Comparison of ENCODE assay signal across 8 cellular contexts in the genomic region with DNA sequence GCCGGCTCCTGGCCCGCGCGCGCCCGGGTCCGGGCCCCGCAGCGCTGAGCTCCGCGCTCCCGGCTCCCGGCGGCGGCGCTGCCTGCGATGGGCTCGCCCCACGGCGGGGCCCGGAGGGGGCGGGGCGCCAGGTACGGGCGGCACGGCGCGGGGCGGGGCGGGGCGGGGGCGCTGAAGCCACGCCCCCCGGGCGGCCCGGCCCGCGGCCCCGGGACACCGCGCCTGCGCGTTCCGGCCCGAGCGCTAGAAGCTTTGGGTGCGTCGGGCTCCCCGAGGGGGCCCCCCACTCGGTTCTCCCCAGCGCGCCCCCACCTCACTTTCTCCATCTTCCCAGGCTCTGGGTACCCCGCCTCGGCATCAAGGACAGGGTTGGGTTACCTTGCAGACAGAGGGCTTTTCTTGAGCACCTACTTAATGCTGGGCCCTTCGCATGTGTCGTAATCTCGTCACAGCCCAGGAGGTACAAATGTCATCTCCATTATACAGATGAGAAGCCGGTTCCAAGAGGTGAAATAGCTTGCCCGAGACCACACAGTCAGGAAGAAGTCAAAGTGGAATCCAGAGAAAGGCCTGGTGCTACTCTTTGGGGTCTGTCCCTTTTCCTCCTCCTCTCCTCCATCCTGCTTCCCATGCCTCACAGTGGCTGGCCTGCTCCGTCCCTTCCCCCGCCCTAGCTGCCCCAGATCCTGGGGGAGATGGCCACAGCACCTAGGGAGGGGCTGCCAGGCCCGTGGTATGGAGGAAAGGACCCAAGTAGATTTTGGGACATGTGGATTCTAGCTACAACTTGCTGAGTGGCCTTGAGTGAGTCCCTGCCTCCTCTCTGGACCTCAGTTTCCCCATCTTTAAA. TPM values are rescaled to one million over a fixed set of nuclear protein-coding genes. Genes with fewer than 3 reads are reported as not detected.
DNase-seq lines count a peak whose midpoint lies in the region; ATAC-seq, FAIRE-seq and TF ChIP-seq lines count a peak whose summit lies in the region.

No MANE protein-coding gene starts in this region.

- POLR2A ChIA-PET in Caco-2 (lab: Charles Lee) (no interaction called here), Panc1 (lab: Charles Lee) (no interaction called here)

- H2AFZ ChIP-seq in astrocyte (ENCODE audit: low read depth, low read length): peak overlapping the region; percentile 75

- DNase-seq in Caco-2 (peak in 1 of 2 experiments; percentile 77), Panc1 (ENCODE audit: low read depth, low spot score) (no peak), astrocyte (ENCODE audit: low read depth) (no peak), left lobe of liver (ENCODE audit: low spot score) (peak; percentile 78), amniotic stem cell (lab: John Stamatoyannopoulos, UW) (no peak)
- peak; percentile 26 to 45 for DNase-seq in stimulated activated CD8-positive, alpha-beta memory T cell treated with anti-CD3 and anti-CD28 coated beads, Interleukin-2, amount 100 ng/mL, for 48 hours (ENCODE audit: low read depth in 2 of 2)

- no TSS peak for BruUV-seq in Caco-2 (replicated peaks; lab: Mats Ljungman, UMichigan)
- no TSS peak for BruUV-seq in Panc1 (replicated peaks; lab: Mats Ljungman, UMichigan)

- H3K4me3 ChIP-seq in Caco-2 (ENCODE audit: low read depth, low read length) (peak overlapping the region; percentile 34), Panc1 (ENCODE audit: low read depth in 2 of 2, low read length in 2 of 2) (peak overlapping the region; percentile 38 to 41), astrocyte (ENCODE audit: insufficient read depth, low read depth, low read length) (peak overlapping the region; percentile 49)

- H3K27me3 ChIP-seq in Caco-2 (replicated peaks; ENCODE audit: control insufficient read depth, insufficient read depth, low read length) (no peaks in the 10 kb centered on the region), Panc1 (ENCODE audit: control insufficient read depth, insufficient read depth, low read length) (no peaks in the 10 kb centered on the region), astrocyte (ENCODE audit: insufficient read depth, low read length) (peaks cover 13% of the 10 kb centered on the region)

- H3K27me3 Mint-ChIP-seq in Caco-2 (ENCODE audit: insufficient read depth, unreplicated experiment) (no peaks in the 10 kb centered on the region), astrocyte (ENCODE audit: low read depth, unreplicated experiment) (peaks cover 36% of the 10 kb centered on the region)

- CTCF ChIA-PET in Caco-2 (lab: Charles Lee) (interaction anchor here (0.6 to 1.5 kb wide), 2 partner anchors 9 to 132 kb away, joined by 3 to 5 read pairs; no protein-coding TSS in a partner anchor), Panc1 (lab: Charles Lee) (no interaction called here)

- H3K27ac ChIP-seq in Panc1 (ENCODE audit: low read length) (peak overlapping the region; percentile 68; the same call in 1 of the 2 replicates), astrocyte (ENCODE audit: low read depth, low read length) (no peak overlapping the region)

- peak overlapping the region; percentile 79 for H3K4me2 ChIP-seq in astrocyte (ENCODE audit: low read length)

- H3K36me3 ChIP-seq in Caco-2 (ENCODE audit: control insufficient read depth, insufficient read depth, low read length): no peaks in the 10 kb centered on the region
- no peaks in the 10 kb centered on the region for H3K36me3 ChIP-seq in Panc1 (ENCODE audit: control insufficient read depth, insufficient read depth, low read length)
- no peaks in the 10 kb centered on the region for H3K36me3 ChIP-seq in astrocyte (ENCODE audit: insufficient read depth, low read length)

- H3K4me1 ChIP-seq in Caco-2 (peaks cover 15% of the 10 kb centered on the region), Panc1 (ENCODE audit: control insufficient read depth, insufficient read depth, low read length) (peaks cover 3% of the 10 kb centered on the region; the same call in 1 of the 2 replicates), astrocyte (ENCODE audit: insufficient read depth, low read length) (no peaks in the 10 kb centered on the region)

- peaks cover 5% of the 10 kb centered on the region for H4K20me1 ChIP-seq in astrocyte (ENCODE audit: insufficient read depth, low read length)

- H3K9me3 Mint-ChIP-seq in Caco-2 (ENCODE audit: unreplicated experiment): no peaks in the 10 kb centered on the region
- H3K9me3 Mint-ChIP-seq in astrocyte (ENCODE audit: unreplicated experiment): no peaks in the 10 kb centered on the region

- peaks cover 10% of the 10 kb centered on the region for H3K4me1 Mint-ChIP-seq in Caco-2 (ENCODE audit: low read depth, unreplicated experiment)
- peaks cover 2% of the 10 kb centered on the region for H3K4me1 Mint-ChIP-seq in astrocyte (ENCODE audit: low read depth, unreplicated experiment)

- intact Hi-C loops in Caco-2 (cut with micrococcal nuclease; ENCODE audit: unreplicated experiment): no loop called here
- intact Hi-C loops in Panc1 (cut with micrococcal nuclease; ENCODE audit: unreplicated experiment): no loop called here

- H3K79me2 ChIP-seq in astrocyte (ENCODE audit: insufficient read depth, low read length): no peaks in the 10 kb centered on the region

- H3K4me3 Mint-ChIP-seq in Caco-2 (ENCODE audit: unreplicated experiment) (peak overlapping the region; percentile 68), astrocyte (ENCODE audit: unreplicated experiment) (peak overlapping the region; percentile 84)

- FAIRE-seq in astrocyte (lab: Jason Lieb, UNC): no peak

- ATAC-seq in Panc1 (peak; percentile 80), left lobe of liver (peak; percentile 67), GM21423 (IDR thresholded peaks at IDR 0.05; ENCODE audit: unreplicated experiment) (no peak), HG02798 (IDR thresholded peaks at IDR 0.05; ENCODE audit: poor library complexity, unreplicated experiment) (no peak)

- no peak overlapping the region for H3K27ac Mint-ChIP-seq in Caco-2 (ENCODE audit: unreplicated experiment)
- H3K27ac Mint-ChIP-seq in astrocyte (ENCODE audit: unreplicated experiment): no peak overlapping the region

- H3K9me3 ChIP-seq in Caco-2 (no peaks in the 10 kb centered on the region), Panc1 (ENCODE audit: control insufficient read depth, insufficient read depth, low read depth, low read length) (no peaks in the 10 kb centered on the region), astrocyte (ENCODE audit: insufficient read depth, low read depth, low read length) (no peaks in the 10 kb centered on the region)

- H3K9ac ChIP-seq in astrocyte (ENCODE audit: low read length): no peak overlapping the region

- no peaks in the 10 kb centered on the region for H3K36me3 Mint-ChIP-seq in Caco-2 (ENCODE audit: insufficient read depth, unreplicated experiment)
- peaks cover 8% of the 10 kb centered on the region for H3K36me3 Mint-ChIP-seq in astrocyte (ENCODE audit: low read depth, unreplicated experiment)

- in situ Hi-C loops in Panc1 (cut with HindIII; ENCODE audit: low pct_unique_long_range_greater_than_20kb, low sequenced_read_pairs): no loop called here

- TF ChIP-seq CTCF in Caco-2 (IDR thresholded peaks at IDR 0.05; ENCODE audit: insufficient read depth in 1 of 2, low read depth in 1 of 2, low read length in 1 of 2, severe bottlenecking in 1 of 2, unreplicated experiment in 1 of 2): no peak
- TF ChIP-seq CTCF in Panc1 (IDR thresholded peaks at IDR 0.05): no peak
- TF ChIP-seq CTCF in astrocyte (IDR thresholded peaks at IDR 0.05; ENCODE audit: insufficient read depth, low read depth, low read length): no peak

RNA-seq across cellular contexts. Expression of gene RAP1GAP, which starts 46.5 kb away (rescaled TPM):
- 7.2 and 9.3 TPM in 2 replicates for total RNA-seq in Caco-2 (2022)
- 4.6 TPM for total RNA-seq in Panc1 (2021; ENCODE audit: unreplicated experiment)
- polyA plus RNA-seq in Panc1 (2012; ENCODE audit: insufficient read length): 7.7 TPM
- 3.2 and 5.4 TPM in 2 replicates for total RNA-seq in astrocyte
- 10.8 TPM for total RNA-seq in left lobe of liver

Comparison
In these comparisons a context has a peak if more than half of its experiments do, and no peak if none do; other contexts are left out.
1. DNase-seq: peak in left lobe of liver (single experiment) and stimulated activated CD8-positive, alpha-beta memory T cell treated with anti-CD3 and anti-CD28 coated beads, Interleukin-2, amount 100 ng/mL, for 48 hours (2 of 2); none in Panc1 (single experiment), astrocyte (single experiment) and amniotic stem cell (single experiment).
2. ATAC-seq: peak in Panc1 (single experiment) and left lobe of liver (single experiment); none in GM21423 (single experiment) and HG02798 (single experiment).
3. Peak in every context shown above with its lines, with median percentiles within 50 percentile points of each other: H3K4me3 ChIP-seq.